1 cellular context compared by ENCODE assay signal in genomic region chr13:98476538-98476966, GRCh38.
A peak's percentile ranks its signal among the peaks of the same experiment; 100 is the strongest.
TF ChIP-seq lines count a peak whose summit lies in the region.

No MANE protein-coding gene starts in this region.

TF ChIP-seq in K562, 482 proteins besides CTCF, POLR2A, EP300 and RAD21 (continued from another document and continues in another):
- no peak for TF ChIP-seq HBP1 (CRISPR knock-in tag; IDR thresholded peaks at IDR 0.05)
- no peak for TF ChIP-seq ELF4 (CRISPR knock-in tag; IDR thresholded peaks at IDR 0.05)
- TF ChIP-seq ZNF561 (CRISPR knock-in tag; conservative IDR thresholded peaks at IDR 0.05), result no peak
- TF ChIP-seq MCM5 (IDR thresholded peaks at IDR 0.05; ENCODE audit: low read depth), result no peak
- no peak for TF ChIP-seq RERE (CRISPR knock-in tag; IDR thresholded peaks at IDR 0.05; ENCODE audit: borderline replicate concordance)
- no peak for TF ChIP-seq MEF2D (tag; conservative IDR thresholded peaks at IDR 0.05; ENCODE audit: low read depth)
- TF ChIP-seq NFE2 (IDR thresholded peaks at IDR 0.05; ENCODE audit: low read depth), result peak; percentile 61
- no peak for TF ChIP-seq RBBP5 (IDR thresholded peaks at IDR 0.05; ENCODE audit: borderline replicate concordance, insufficient read depth, low read length, poor library complexity, severe bottlenecking)
- TF ChIP-seq ZNF408 (CRISPR knock-in tag; IDR thresholded peaks at IDR 0.05; ENCODE audit: low read depth), result no peak
- no peak for TF ChIP-seq ARID2 (IDR thresholded peaks at IDR 0.05)
- no peak for TF ChIP-seq ZBTB12 (CRISPR knock-in tag; IDR thresholded peaks at IDR 0.05)
- TF ChIP-seq AFF4 (CRISPR knock-in tag; IDR thresholded peaks at IDR 0.05), result no peak
- TF ChIP-seq SRF (CRISPR knock-in tag; IDR thresholded peaks at IDR 0.05), result no peak
- TF ChIP-seq ZBTB17 (CRISPR knock-in tag; IDR thresholded peaks at IDR 0.05), result no peak
- no peak for TF ChIP-seq TAF7 (tag; IDR thresholded peaks at IDR 0.05)
- no peak for TF ChIP-seq RNF2 (IDR thresholded peaks at IDR 0.05)
- peak; percentile 51; the same call in 1 of the 2 replicates for TF ChIP-seq POLR2G (IDR thresholded peaks at IDR 0.05; ENCODE audit: low read depth, low read length)
- TF ChIP-seq RBM34 (IDR thresholded peaks at IDR 0.05; ENCODE audit: borderline replicate concordance, insufficient read depth, low read length), result no peak
- TF ChIP-seq PTTG1 (tag; IDR thresholded peaks at IDR 0.05; ENCODE audit: low read depth), result no peak
- TF ChIP-seq NFYB (IDR thresholded peaks at IDR 0.05; ENCODE audit: extremely low read depth, insufficient read length), result no peak
- TF ChIP-seq BACH1 (tag; IDR thresholded peaks at IDR 0.05), result no peak
- TF ChIP-seq RB1 (IDR thresholded peaks at IDR 0.05; ENCODE audit: low read depth), result no peak
- TF ChIP-seq RBM22 (IDR thresholded peaks at IDR 0.05; ENCODE audit: low read depth, low read length, poor library complexity, severe bottlenecking), result no peak
- TF ChIP-seq IFI16 (CRISPR knock-in tag; IDR thresholded peaks at IDR 0.05), result no peak
- no peak for TF ChIP-seq USF1 (CRISPR knock-in tag; IDR thresholded peaks at IDR 0.05)
- no peak for TF ChIP-seq ZNF518B (CRISPR knock-in tag; IDR thresholded peaks at IDR 0.05)
- no peak for TF ChIP-seq HINFP (tag; conservative IDR thresholded peaks at IDR 0.05; ENCODE audit: low read depth)
- no peak for TF ChIP-seq POLR3A (IDR thresholded peaks at IDR 0.05; ENCODE audit: borderline replicate concordance, extremely low read depth, insufficient read depth, insufficient read length)
- TF ChIP-seq CBFA2T2 (conservative IDR thresholded peaks at IDR 0.05), result no peak
- no peak for TF ChIP-seq ZBTB5 (IDR thresholded peaks at IDR 0.05)
- no peak for TF ChIP-seq TCF15 (CRISPR knock-in tag; IDR thresholded peaks at IDR 0.05)
- TF ChIP-seq CBX8 (IDR thresholded peaks at IDR 0.05; ENCODE audit: borderline replicate concordance, extremely low read depth, low read depth, low read length, poor library complexity, severe bottlenecking), result no peak
- TF ChIP-seq MTA2 (IDR thresholded peaks at IDR 0.05; ENCODE audit: low read depth), result no peak
- no peak for TF ChIP-seq MLX (CRISPR knock-in tag; conservative IDR thresholded peaks at IDR 0.05)
- TF ChIP-seq ATF1 (CRISPR knock-in tag; IDR thresholded peaks at IDR 0.05), result no peak
- TF ChIP-seq ATF1 (tag; IDR thresholded peaks at IDR 0.05), result no peak
- TF ChIP-seq SIX5 (IDR thresholded peaks at IDR 0.05; ENCODE audit: borderline replicate concordance in 1 of 2, insufficient read depth in 1 of 2, low read depth in 1 of 2, low read length in 2 of 2), result no peak
- no peak for TF ChIP-seq SLC30A9 (CRISPR knock-in tag; IDR thresholded peaks at IDR 0.05)
- no peak for TF ChIP-seq RFX1 (IDR thresholded peaks at IDR 0.05)
- no peak for TF ChIP-seq ZNF436 (CRISPR knock-in tag; IDR thresholded peaks at IDR 0.05)
- no peak for TF ChIP-seq ZNF699 (CRISPR knock-in tag; IDR thresholded peaks at IDR 0.05; ENCODE audit: insufficient replicate concordance)
- no peak for TF ChIP-seq CHD1 (IDR thresholded peaks at IDR 0.05; ENCODE audit: low read length)
